1 cellular context compared by ENCODE assay signal in genomic region chr19:45273532-45273877, GRCh38.
TF ChIP-seq lines count a peak whose summit lies in the region.

No MANE protein-coding gene starts in this region.

TF ChIP-seq in endothelial cell of umbilical vein, 7 proteins besides CTCF, POLR2A, EP300 and RAD21:
- TF ChIP-seq GATA2 (IDR thresholded peaks at IDR 0.05; ENCODE audit: insufficient read depth, insufficient read length, low read depth, low read length) = no peak
- TF ChIP-seq MAX (IDR thresholded peaks at IDR 0.05; ENCODE audit: insufficient read depth, insufficient read length) = no peak
- no peak for TF ChIP-seq JUN (IDR thresholded peaks at IDR 0.05; ENCODE audit: borderline replicate concordance, insufficient read depth, insufficient read length, low read depth)
- no peak for TF ChIP-seq EZH2 (IDR thresholded peaks at IDR 0.05; ENCODE audit: borderline replicate concordance, low read depth, low read length, severe bottlenecking)
- TF ChIP-seq FOS (IDR thresholded peaks at IDR 0.05; ENCODE audit: borderline replicate concordance, insufficient read depth, low read length) = no peak
- no peak for TF ChIP-seq MYC (IDR thresholded peaks at IDR 0.05; ENCODE audit: low read depth, low read length)
- TF ChIP-seq POLR2AphosphoS5 (IDR thresholded peaks at IDR 0.05; ENCODE audit: insufficient read depth, low read depth, low read length) = no peak
TF ChIP-seq in endothelial cell of umbilical vein: peak in this region for 0.
